In genomic region chr11:2742611-2743426, GRCh38 we compare ENCODE assay signal across 1 cellular context.
TF ChIP-seq lines count a peak whose summit lies in the region.

No MANE protein-coding gene starts in this region.

TF ChIP-seq in HepG2, 621 proteins besides CTCF, POLR2A, EP300 and RAD21:
- TF ChIP-seq ZBTB7B (CRISPR knock-in tag; IDR thresholded peaks at IDR 0.05) (0 out of 2 replicates have a peak, but pooled peaks have one; percentile 46), PHF5A (CRISPR knock-in tag; IDR thresholded peaks at IDR 0.05; ENCODE audit: low read depth, unreplicated experiment) (no peak), RXRA (CRISPR knock-in tag; IDR thresholded peaks at IDR 0.05) (peak; percentile 14; the same call in 1 of the 2 replicates), MNT (IDR thresholded peaks at IDR 0.05) (peak; percentile 70), ZSCAN9 (CRISPR knock-in tag; IDR thresholded peaks at IDR 0.05; ENCODE audit: borderline replicate concordance) (0 out of 2 replicates have a peak, but pooled peaks have one; percentile 29), ZNF17 (CRISPR knock-in tag; IDR thresholded peaks at IDR 0.05) (no peak), FOSL2 (CRISPR knock-in tag; IDR thresholded peaks at IDR 0.05) (0 out of 2 replicates have a peak, but pooled peaks have one; percentile 13)
- TF ChIP-seq, protein P1, sequence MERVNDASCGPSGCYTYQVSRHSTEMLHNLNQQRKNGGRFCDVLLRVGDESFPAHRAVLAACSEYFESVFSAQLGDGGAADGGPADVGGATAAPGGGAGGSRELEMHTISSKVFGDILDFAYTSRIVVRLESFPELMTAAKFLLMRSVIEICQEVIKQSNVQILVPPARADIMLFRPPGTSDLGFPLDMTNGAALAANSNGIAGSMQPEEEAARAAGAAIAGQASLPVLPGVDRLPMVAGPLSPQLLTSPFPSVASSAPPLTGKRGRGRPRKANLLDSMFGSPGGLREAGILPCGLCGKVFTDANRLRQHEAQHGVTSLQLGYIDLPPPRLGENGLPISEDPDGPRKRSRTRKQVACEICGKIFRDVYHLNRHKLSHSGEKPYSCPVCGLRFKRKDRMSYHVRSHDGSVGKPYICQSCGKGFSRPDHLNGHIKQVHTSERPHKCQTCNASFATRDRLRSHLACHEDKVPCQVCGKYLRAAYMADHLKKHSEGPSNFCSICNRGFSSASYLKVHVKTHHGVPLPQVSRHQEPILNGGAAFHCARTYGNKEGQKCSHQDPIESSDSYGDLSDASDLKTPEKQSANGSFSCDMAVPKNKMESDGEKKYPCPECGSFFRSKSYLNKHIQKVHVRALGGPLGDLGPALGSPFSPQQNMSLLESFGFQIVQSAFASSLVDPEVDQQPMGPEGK (CRISPR knock-in tag; IDR thresholded peaks at IDR 0.05), result peak; percentile 42; the same call in 1 of the 2 replicates
- TF ChIP-seq, protein P2, sequence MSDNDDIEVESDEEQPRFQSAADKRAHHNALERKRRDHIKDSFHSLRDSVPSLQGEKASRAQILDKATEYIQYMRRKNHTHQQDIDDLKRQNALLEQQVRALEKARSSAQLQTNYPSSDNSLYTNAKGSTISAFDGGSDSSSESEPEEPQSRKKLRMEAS (IDR thresholded peaks at IDR 0.05), result peak; percentile 58; the same call in 1 of the 2 replicates
